ENCODE assay signal across 9 cellular contexts in genomic region chrX:135395064-135395463, GRCh38. TPM values are rescaled to one million over a fixed set of nuclear protein-coding genes. Genes with fewer than 3 reads are reported as not detected.
"Had no signal": no experiment of that assay in that cellular context is flagged by ENCODE, and none has a peak within 500 bp of the region (broad histone marks: within the 10 kb centered on the region; RNA-seq: fewer than 3 reads in every experiment).

No MANE protein-coding gene starts in this region.

- DNase-seq: H9, HFFc6, KBM-7 had no signal

- H3K4me3 ChIP-seq: GM23338 had no signal

- FAIRE-seq: H1, H54, HepG2 had no signal

- H3K27ac ChIP-seq: HL-60 had no signal

- ATAC-seq: GM23338, HCT116, HepG2 had no signal

RNA-seq across cellular contexts. Expression of gene SMIM10L2A, which starts 26.7 kb away (rescaled TPM):
- total RNA-seq: HepG2, HFFc6 had no signal
